8 cellular contexts compared by ENCODE assay signal in genomic region chr4:105061136-105061696, GRCh38.
DNase-seq lines count a peak whose midpoint lies in the region; ATAC-seq, FAIRE-seq and TF ChIP-seq lines count a peak whose summit lies in the region.

No MANE protein-coding gene starts in this region.

- peak; percentile 52 for DNase-seq in A673 (ENCODE audit: low spot score)
- no peak for DNase-seq in RWPE2 (ENCODE audit: low spot score)
- DNase-seq in K562 (ENCODE audit: extremely low read depth in 1 of 4, low spot score in 3 of 4) = peak in 2 of 4 experiments; percentile 7 to 26
- peak; percentile 86 for DNase-seq in myocyte (ENCODE audit: low read depth)
- no peak for DNase-seq in D721Med (ENCODE audit: insufficient read length, low spot score)
- DNase-seq in NCI-H146 treated with DMSO at 0.1 percent for 48 hours (lab: John Stamatoyannopoulos, UW; ENCODE audit: unreplicated experiment) = no peak

- 0% methylated on average over 5 of the region's 5 CpGs for WGBS in K562 (ENCODE audit: insufficient coverage, low coverage, missing lambda C conversion rate)

- no peak for TF ChIP-seq EP300 in K562 (IDR thresholded peaks at IDR 0.05; ENCODE audit: low read length)

- H3K4me3 ChIP-seq in A673 (ENCODE audit: low read depth, low read length, poor library complexity, severe bottlenecking) = no peak overlapping the region
- no peak overlapping the region for H3K4me3 ChIP-seq in RWPE2 (ENCODE audit: severe bottlenecking)
- H3K4me3 ChIP-seq in K562 = no peak overlapping the region

- TF ChIP-seq POLR2A in K562 (conservative IDR thresholded peaks at IDR 0.05) = no peak

- CTCF ChIA-PET in A673 (lab: Charles Lee) = no interaction called here
- CTCF ChIA-PET in K562 (lab: Yijun Ruan, JAX; ENCODE audit: low intra/inter-chr PET ratio) = interaction anchor here (0.7 kb wide), 1 partner anchor 1109 kb away, joined by 3 read pairs; no protein-coding TSS in a partner anchor

- peak overlapping the region; percentile 0; the same call in 1 of the 2 replicates for H2AFZ ChIP-seq in K562 (ENCODE audit: low read depth, low read length)

- no peak overlapping the region for H3K4me2 ChIP-seq in K562 (ENCODE audit: insufficient read depth, low read length)

- H3K9ac ChIP-seq in K562 (ENCODE audit: insufficient read depth in 1 of 2, low read depth in 2 of 2, low read length in 2 of 2) = no peak overlapping the region

- peaks cover 18% of the 10 kb centered on the region for H3K4me1 ChIP-seq in A673 (ENCODE audit: insufficient read depth, low read length, poor library complexity, severe bottlenecking)
- H3K4me1 ChIP-seq in RWPE2 (ENCODE audit: insufficient read depth, poor library complexity, severe bottlenecking) = peaks cover 22% of the 10 kb centered on the region
- peaks cover 0 to 4% of the 10 kb centered on the region in 2 experiments; a peak in 1 of 5 replicates for H3K4me1 ChIP-seq in K562 (replicated peaks in 1 of 2; ENCODE audit: control insufficient read depth in 2 of 2, insufficient read depth in 2 of 2, low read length in 2 of 2)

- intact Hi-C loops in A673 (cut with micrococcal nuclease; ENCODE audit: unreplicated experiment) = no loop called here
- intact Hi-C loops in K562 (cut with micrococcal nuclease) = no loop called here

- POLR2A ChIA-PET in A673 (lab: Charles Lee; ENCODE audit: low non-redundant PET) = no interaction called here
- POLR2A ChIA-PET in K562 (lab: Yijun Ruan, JAX) = interaction anchor here (0.6 kb wide), 1 partner anchor 45 kb away, joined by 4 read pairs; no protein-coding TSS in a partner anchor

- peak; percentile 33 for ATAC-seq in GM18907 (IDR thresholded peaks at IDR 0.05; ENCODE audit: unreplicated experiment)
- ATAC-seq in HG03135 (IDR thresholded peaks at IDR 0.05; ENCODE audit: unreplicated experiment) = peak; percentile 35
- peak; percentile 81 for ATAC-seq in RWPE2 (ENCODE audit: low read depth)
- peak; percentile 59 for ATAC-seq in K562

- TF ChIP-seq CTCF in A673 (conservative IDR thresholded peaks at IDR 0.05; ENCODE audit: low read depth, low read length) (no peak), RWPE2 (IDR thresholded peaks at IDR 0.05; ENCODE audit: poor library complexity, severe bottlenecking) (no peak), K562 (IDR thresholded peaks at IDR 0.05 in 2 of 3, conservative IDR thresholded peaks at IDR 0.05 in 1 of 3; ENCODE audit: insufficient read depth in 2 of 3, low read depth in 1 of 3, low read length in 3 of 3) (no peak), D721Med (IDR thresholded peaks at IDR 0.05; ENCODE audit: insufficient read depth, missing control alignments) (no peak)

- FAIRE-seq in K562 (lab: Jason Lieb, UNC) = no peak
- no peak for FAIRE-seq in D721Med (lab: Jason Lieb, UNC)

- H3K9me3 ChIP-seq in A673 (ENCODE audit: low read depth, low read length, poor library complexity, severe bottlenecking) = no peaks in the 10 kb centered on the region
- H3K9me3 ChIP-seq in RWPE2 (ENCODE audit: severe bottlenecking) = no peaks in the 10 kb centered on the region
- H3K9me3 ChIP-seq in K562 (replicated peaks; ENCODE audit: control insufficient read depth, insufficient read depth, low read depth, low read length) = no peaks in the 10 kb centered on the region

- no peaks in the 10 kb centered on the region for H3K9me1 ChIP-seq in K562 (ENCODE audit: control insufficient read depth, insufficient read depth, low read length)

- BruUV-seq in A673 (replicated peaks; lab: Mats Ljungman, UMichigan) (no TSS peak), K562 (replicated peaks; lab: Mats Ljungman, UMichigan) (no TSS peak)

- TF ChIP-seq RAD21 in K562 (CRISPR knock-in tag; conservative IDR thresholded peaks at IDR 0.05 in 1 of 2, IDR thresholded peaks at IDR 0.05 in 1 of 2) = no peak

- H3K79me2 ChIP-seq in K562 (ENCODE audit: control insufficient read depth, insufficient read depth, low read length) = no peaks in the 10 kb centered on the region

- H4K20me1 ChIP-seq in K562 (replicated peaks; ENCODE audit: control insufficient read depth, insufficient read depth, low read length) = no peaks in the 10 kb centered on the region

- H3K36me3 ChIP-seq in A673 (ENCODE audit: insufficient read depth, low read length, poor library complexity, severe bottlenecking) (no peaks in the 10 kb centered on the region), RWPE2 (ENCODE audit: low read depth) (no peaks in the 10 kb centered on the region), K562 (ENCODE audit: control insufficient read depth, insufficient read depth, low read length) (no peaks in the 10 kb centered on the region)

- peak overlapping the region; percentile 10 for H3K27ac ChIP-seq in A673 (ENCODE audit: low read depth, low read length, poor library complexity, severe bottlenecking)
- H3K27ac ChIP-seq in RWPE2 (ENCODE audit: poor library complexity, severe bottlenecking) = peak overlapping the region; percentile 75
- no peak overlapping the region for H3K27ac ChIP-seq in K562 (ENCODE audit: extremely low read depth, low read depth, low read length)

- H3K27me3 ChIP-seq in A673 (replicated peaks; ENCODE audit: insufficient read depth, low read depth, low read length, poor library complexity) = no peaks in the 10 kb centered on the region
- H3K27me3 ChIP-seq in RWPE2 (ENCODE audit: insufficient read depth, poor library complexity, severe bottlenecking) = no peaks in the 10 kb centered on the region
- H3K27me3 ChIP-seq in K562 (ENCODE audit: control insufficient read depth in 2 of 2, insufficient read depth in 2 of 2, low read length in 2 of 2) = no peaks in the 10 kb centered on the region

- in situ Hi-C loops in K562 (cut with MboI) = no loop called here

TF ChIP-seq in K562, 482 proteins besides CTCF, POLR2A, EP300 and RAD21 (continues in another document):
- TF ChIP-seq ETV1 (tag; conservative IDR thresholded peaks at IDR 0.05; ENCODE audit: low read depth) (no peak), CBFB (CRISPR knock-in tag; IDR thresholded peaks at IDR 0.05) (no peak), ZBTB11 (CRISPR knock-in tag; IDR thresholded peaks at IDR 0.05) (no peak), ARID3B (CRISPR knock-in tag; IDR thresholded peaks at IDR 0.05; ENCODE audit: borderline replicate concordance) (no peak), ZFP36 (IDR thresholded peaks at IDR 0.05; ENCODE audit: low read depth, low read length, partially characterized antibody) (no peak), SIX5 (IDR thresholded peaks at IDR 0.05; ENCODE audit: borderline replicate concordance in 1 of 2, insufficient read depth in 1 of 2, low read depth in 1 of 2, low read length in 2 of 2) (no peak), NFE2 (IDR thresholded peaks at IDR 0.05; ENCODE audit: low read depth) (peak; percentile 57), ZNF449 (CRISPR knock-in tag; IDR thresholded peaks at IDR 0.05) (no peak), TEAD4 (IDR thresholded peaks at IDR 0.05; ENCODE audit: low read length) (peak; percentile 22; the same call in 1 of the 2 replicates), TEAD4 (CRISPR knock-in tag; IDR thresholded peaks at IDR 0.05; ENCODE audit: borderline replicate concordance) (no peak), C11orf30 (IDR thresholded peaks at IDR 0.05; ENCODE audit: low read depth) (0 out of 2 replicates have a peak, but pooled peaks have one; percentile 10), SMAD2 (IDR thresholded peaks at IDR 0.05; ENCODE audit: low read depth, low read length) (no peak)

Comparison
In these comparisons a context has a peak if more than half of its experiments do, and no peak if none do; other contexts are left out.
1. DNase-seq: peak in A673 (single experiment) and myocyte (single experiment); none in RWPE2 (single experiment), D721Med (single experiment) and NCI-H146 treated with DMSO at 0.1 percent for 48 hours (single experiment).
2. Peak in every context shown above with its lines, with median percentiles within 50 percentile points of each other: ATAC-seq.